8 cellular contexts compared by ENCODE assay signal in genomic region chr4:163681208-163681821, GRCh38.
A peak's percentile ranks its signal among the peaks of the same experiment; 100 is the strongest.
DNase-seq lines count a peak whose midpoint lies in the region; ATAC-seq, FAIRE-seq and TF ChIP-seq lines count a peak whose summit lies in the region.

No MANE protein-coding gene starts in this region.

- TF ChIP-seq POLR2A in erythroblast (IDR thresholded peaks at IDR 0.05; ENCODE audit: low read length) = no peak

- H3K4me2 ChIP-seq in PC-9 = no peak overlapping the region

- H3K36me3 ChIP-seq in PC-9 (ENCODE audit: low read depth) = no peaks in the 10 kb centered on the region

- no TSS peak for BruUV-seq in PC-9 (replicated peaks; lab: Mats Ljungman, UMichigan)

- intact Hi-C loops in PC-9 (cut with micrococcal nuclease; ENCODE audit: unreplicated experiment) = no loop called here

- FAIRE-seq in frontal cortex (lab: Jason Lieb, UNC) = no peak

- POLR2A ChIA-PET in PC-9 (lab: Charles Lee; ENCODE audit: unreplicated experiment) = no interaction called here

- no peak overlapping the region for H2AFZ ChIP-seq in PC-9

- no peaks in the 10 kb centered on the region for H3K9me3 ChIP-seq in PC-9 (ENCODE audit: insufficient read depth, low read depth)

- H3K79me2 ChIP-seq in PC-9 (ENCODE audit: low read depth) = no peaks in the 10 kb centered on the region

- TF ChIP-seq CTCF in PC-9 (conservative IDR thresholded peaks at IDR 0.05) = peak; percentile 64
- TF ChIP-seq CTCF in retinal pigment epithelial cell (conservative IDR thresholded peaks at IDR 0.05; ENCODE audit: low read depth, low read length) = peak; percentile 52

- H3K4me3 ChIP-seq in PC-9 = no peak overlapping the region
- no peak overlapping the region for H3K4me3 ChIP-seq in retinal pigment epithelial cell (ENCODE audit: low read length)

- peak; percentile 16 to 30 for DNase-seq in SHP77 (lab: John Stamatoyannopoulos, UW)
- no peak for DNase-seq in SHP77 treated with DMSO at 0.1 percent for 48 hours (lab: John Stamatoyannopoulos, UW)
- no peak for DNase-seq in PC-9
- peak; percentile 51 to 67 for DNase-seq in erythroblast (lab: John Stamatoyannopoulos, UW)
- DNase-seq in retinal pigment epithelial cell (ENCODE audit: low read depth) = no peak
- no peak for DNase-seq in frontal cortex (ENCODE audit: low spot score in 2 of 2)

- no peaks in the 10 kb centered on the region for H3K27me3 ChIP-seq in PC-9 (ENCODE audit: insufficient read depth, low read depth)

- H3F3A ChIP-seq in PC-9 (ENCODE audit: insufficient read depth, low read depth) = no peaks in the 10 kb centered on the region

- CTCF ChIA-PET in PC-9 (lab: Charles Lee) = interaction anchor here (0.7 kb wide), 1 partner anchor 1063 kb away, joined by 3 read pairs; no protein-coding TSS in a partner anchor

- no peak overlapping the region for H3K27ac ChIP-seq in PC-9

- ATAC-seq in GM19023 (IDR thresholded peaks at IDR 0.05; ENCODE audit: unreplicated experiment) = peak; percentile 80
- peak; percentile 62 for ATAC-seq in HG03108 (IDR thresholded peaks at IDR 0.05; ENCODE audit: unreplicated experiment)

- H4K20me1 ChIP-seq in PC-9 (ENCODE audit: insufficient read depth) = no peaks in the 10 kb centered on the region

- no peaks in the 10 kb centered on the region for H3K9me2 ChIP-seq in PC-9 (ENCODE audit: insufficient read depth)

- no peaks in the 10 kb centered on the region for H3K4me1 ChIP-seq in PC-9 (replicated peaks; ENCODE audit: insufficient read depth)

Comparison
In these comparisons a context has a peak if more than half of its experiments do, and no peak if none do; other contexts are left out.
1. DNase-seq: peak in SHP77 (2 of 2) and erythroblast (2 of 2); none in SHP77 treated with DMSO at 0.1 percent for 48 hours (single experiment), PC-9 (0 of 2), retinal pigment epithelial cell (single experiment) and frontal cortex (0 of 2).